ENCODE assay signal across 9 cellular contexts in the genomic region with DNA sequence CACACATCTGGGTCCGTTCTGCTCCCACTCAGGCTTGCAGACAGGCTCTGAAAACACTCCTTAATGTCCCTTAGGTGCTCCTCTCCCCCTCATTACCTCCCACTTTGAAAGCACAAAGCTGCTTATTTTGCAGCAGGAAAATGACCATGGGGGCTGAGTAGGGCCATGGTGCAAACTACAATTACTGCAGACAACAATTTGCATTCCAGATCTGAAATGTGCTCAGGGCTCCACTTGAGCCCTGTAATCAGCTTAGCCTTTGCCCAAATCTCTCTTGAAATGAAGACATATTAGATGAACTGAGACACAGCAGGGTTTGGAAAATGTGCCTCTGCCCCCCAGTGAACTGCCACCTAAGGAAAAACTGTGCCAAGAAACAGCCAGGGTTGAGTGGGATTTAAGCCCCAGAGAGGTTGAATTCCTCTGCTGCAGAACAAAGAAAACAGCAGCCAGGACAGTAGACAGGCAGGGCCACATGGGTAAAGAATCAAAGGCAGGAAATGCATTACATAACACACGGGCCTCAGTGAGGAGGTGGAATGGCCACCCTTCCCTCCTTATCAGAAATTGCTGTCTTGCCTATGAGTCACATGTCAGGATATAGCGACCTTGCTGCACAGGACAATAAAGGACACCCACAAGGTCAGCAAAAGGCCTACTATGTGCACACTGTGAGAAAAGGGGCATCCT.
DNase-seq lines count a peak whose midpoint lies in the region; ATAC-seq lines count a peak whose summit lies in the region.
"Had no signal": no experiment of that assay in that cellular context is flagged by ENCODE, and none has a peak within 500 bp of the region (broad histone marks: within the 10 kb centered on the region; RNA-seq: fewer than 3 reads in every experiment).

No MANE protein-coding gene starts in this region.

- peaks cover 3% of the 10 kb centered on the region for H3K36me3 Mint-ChIP-seq in CD4-positive, CD25-positive, alpha-beta regulatory T cell
- peaks cover 13% of the 10 kb centered on the region for H3K36me3 Mint-ChIP-seq in activated CD4-positive, alpha-beta memory T cell treated with anti-CD3 and anti-CD28 coated beads, Interleukin-2, amount 10 ng/mL, durations not matched to agents 7 days and 5 days (ENCODE audit: low read depth)

- intact Hi-C loops in left colon (cut with DNase I, micrococcal nuclease), result no loop called here

- no peak overlapping the region for H3K27ac ChIP-seq in CD4-positive, CD25-positive, alpha-beta regulatory T cell (ENCODE audit: insufficient read depth, low read length, poor library complexity, severe bottlenecking)
- H3K27ac ChIP-seq in Karpas-422 (ENCODE audit: low read length), result no peak overlapping the region

- H3K9me3 Mint-ChIP-seq in CD4-positive, CD25-positive, alpha-beta regulatory T cell, result peaks cover 0 to 3% (median 0%) of the 10 kb centered on the region in 7 donors
- H3K9me3 Mint-ChIP-seq in activated CD4-positive, alpha-beta memory T cell treated with anti-CD3 and anti-CD28 coated beads, Interleukin-2, amount 10 ng/mL, durations not matched to agents 7 days and 5 days, result peaks cover 7% of the 10 kb centered on the region

- H4K20me1 ChIP-seq in Karpas-422 (ENCODE audit: insufficient read depth, low read depth, low read length), result no peaks in the 10 kb centered on the region

- H3K9ac ChIP-seq in Karpas-422 (ENCODE audit: low read length), result no peak overlapping the region

- H3K9me2 ChIP-seq in Karpas-422 (replicated peaks; ENCODE audit: insufficient read depth, low read length), result no peaks in the 10 kb centered on the region

- CTCF ChIA-PET in activated CD4-positive, alpha-beta memory T cell treated with anti-CD3 and anti-CD28 coated beads, Interleukin-2, amount 10 ng/mL, durations not matched to agents 7 days and 5 days (lab: Charles Lee), result no interaction called here

- peak overlapping the region; percentile 8 to 81 (median 70) for H3K4me3 Mint-ChIP-seq in CD4-positive, CD25-positive, alpha-beta regulatory T cell
- no peak overlapping the region for H3K4me3 Mint-ChIP-seq in activated CD4-positive, alpha-beta memory T cell treated with anti-CD3 and anti-CD28 coated beads, Interleukin-2, amount 10 ng/mL, durations not matched to agents 7 days and 5 days

- H3K79me2 ChIP-seq in Karpas-422 (ENCODE audit: low read length), result no peaks in the 10 kb centered on the region

- POLR2A ChIA-PET in activated CD4-positive, alpha-beta memory T cell treated with anti-CD3 and anti-CD28 coated beads, Interleukin-2, amount 10 ng/mL, durations not matched to agents 7 days and 5 days (lab: Charles Lee), result interaction anchor here (1.0 to 5.7 kb wide), 2 partner anchors 13 to 127 kb away, joined by 3 to 43 read pairs; a partner anchor contains a TSS

- peaks cover 30 to 73% (median 50%) of the 10 kb centered on the region in 4 donors for H3K4me1 Mint-ChIP-seq in CD4-positive, CD25-positive, alpha-beta regulatory T cell
- H3K4me1 Mint-ChIP-seq in activated CD4-positive, alpha-beta memory T cell treated with anti-CD3 and anti-CD28 coated beads, Interleukin-2, amount 10 ng/mL, durations not matched to agents 7 days and 5 days, result peaks cover 58% of the 10 kb centered on the region

- H3K27me3 Mint-ChIP-seq in CD4-positive, CD25-positive, alpha-beta regulatory T cell, result peaks cover 4% of the 10 kb centered on the region
- no peaks in the 10 kb centered on the region for H3K27me3 Mint-ChIP-seq in activated CD4-positive, alpha-beta memory T cell treated with anti-CD3 and anti-CD28 coated beads, Interleukin-2, amount 10 ng/mL, durations not matched to agents 7 days and 5 days

- H3K36me3 ChIP-seq in CD4-positive, CD25-positive, alpha-beta regulatory T cell (ENCODE audit: control insufficient read depth, insufficient read depth, low read length), result no peaks in the 10 kb centered on the region
- no peaks in the 10 kb centered on the region for H3K36me3 ChIP-seq in Karpas-422 (ENCODE audit: insufficient read depth, low read length)

- peaks cover under 1 to 3% of the 10 kb centered on the region in 2 experiments for H3K9me3 ChIP-seq in CD4-positive, CD25-positive, alpha-beta regulatory T cell (ENCODE audit: control insufficient read depth in 2 of 2, low read length in 2 of 2)
- H3K9me3 ChIP-seq in Karpas-422 (ENCODE audit: low read length), result no peaks in the 10 kb centered on the region

- peaks cover 39% of the 10 kb centered on the region for H3K4me1 ChIP-seq in CD4-positive, CD25-positive, alpha-beta regulatory T cell (ENCODE audit: control insufficient read depth, insufficient read depth, low read length, poor library complexity, severe bottlenecking)
- H3K4me1 ChIP-seq in Karpas-422 (ENCODE audit: low read length), result peaks cover 20% of the 10 kb centered on the region

- H3K27me3 ChIP-seq in CD4-positive, CD25-positive, alpha-beta regulatory T cell (ENCODE audit: control insufficient read depth, insufficient read depth, low read length), result no peaks in the 10 kb centered on the region
- no peaks in the 10 kb centered on the region for H3K27me3 ChIP-seq in Karpas-422 (ENCODE audit: low read length)

- peak in 2 of 3 donors; percentile 47 to 67 for DNase-seq in CD4-positive, CD25-positive, alpha-beta regulatory T cell
- DNase-seq in Karpas-422 (no peak), left colon (no peak), NCI-H526 (lab: John Stamatoyannopoulos, UW) (no peak), occipital lobe (lab: John Stamatoyannopoulos, UW) (no peak)
- DNase-seq in activated CD4-positive, alpha-beta memory T cell treated with anti-CD3 and anti-CD28 coated beads, Interleukin-2, amount 10 ng/mL, durations not matched to agents 7 days and 5 days, result no peak
- no peak for DNase-seq in effector CD8-positive, alpha-beta T cell (lab: John Stamatoyannopoulos, UW)
- DNase-seq: NCI-H187 had no signal

- peak overlapping the region; percentile 70 for H2AFZ ChIP-seq in Karpas-422 (ENCODE audit: low read length)

- peak overlapping the region; percentile 27 for H3K4me3 ChIP-seq in CD4-positive, CD25-positive, alpha-beta regulatory T cell (ENCODE audit: low read depth, low read length)
- H3K4me3 ChIP-seq in Karpas-422 (ENCODE audit: low read length), result no peak overlapping the region

- peak overlapping the region in 2 of 3 donors; percentile 90 to 95 for H3K27ac Mint-ChIP-seq in CD4-positive, CD25-positive, alpha-beta regulatory T cell
- H3K27ac Mint-ChIP-seq in activated CD4-positive, alpha-beta memory T cell treated with anti-CD3 and anti-CD28 coated beads, Interleukin-2, amount 10 ng/mL, durations not matched to agents 7 days and 5 days, result peak overlapping the region; percentile 18

- peak; percentile 75 to 79 for ATAC-seq in CD4-positive, CD25-positive, alpha-beta regulatory T cell (ENCODE audit: low read depth in 2 of 2)
- ATAC-seq in left colon (peak; percentile 41), HG02759 (IDR thresholded peaks at IDR 0.05; ENCODE audit: unreplicated experiment) (no peak)

- no peak overlapping the region for H3K4me2 ChIP-seq in Karpas-422 (ENCODE audit: low read depth, low read length, poor library complexity, severe bottlenecking)

Comparison
In these comparisons a context has a peak if more than half of its experiments do, and no peak if none do; other contexts are left out.
1. DNase-seq: peak in CD4-positive, CD25-positive, alpha-beta regulatory T cell (2 of 3); none in Karpas-422 (single experiment), activated CD4-positive, alpha-beta memory T cell treated with anti-CD3 and anti-CD28 coated beads, Interleukin-2, amount 10 ng/mL, durations not matched to agents 7 days and 5 days (single experiment), left colon (0 of 2), effector CD8-positive, alpha-beta T cell (single experiment), NCI-H526 (0 of 2) and occipital lobe (single experiment).